ENCODE assay signal across 8 cellular contexts in the genomic region with DNA sequence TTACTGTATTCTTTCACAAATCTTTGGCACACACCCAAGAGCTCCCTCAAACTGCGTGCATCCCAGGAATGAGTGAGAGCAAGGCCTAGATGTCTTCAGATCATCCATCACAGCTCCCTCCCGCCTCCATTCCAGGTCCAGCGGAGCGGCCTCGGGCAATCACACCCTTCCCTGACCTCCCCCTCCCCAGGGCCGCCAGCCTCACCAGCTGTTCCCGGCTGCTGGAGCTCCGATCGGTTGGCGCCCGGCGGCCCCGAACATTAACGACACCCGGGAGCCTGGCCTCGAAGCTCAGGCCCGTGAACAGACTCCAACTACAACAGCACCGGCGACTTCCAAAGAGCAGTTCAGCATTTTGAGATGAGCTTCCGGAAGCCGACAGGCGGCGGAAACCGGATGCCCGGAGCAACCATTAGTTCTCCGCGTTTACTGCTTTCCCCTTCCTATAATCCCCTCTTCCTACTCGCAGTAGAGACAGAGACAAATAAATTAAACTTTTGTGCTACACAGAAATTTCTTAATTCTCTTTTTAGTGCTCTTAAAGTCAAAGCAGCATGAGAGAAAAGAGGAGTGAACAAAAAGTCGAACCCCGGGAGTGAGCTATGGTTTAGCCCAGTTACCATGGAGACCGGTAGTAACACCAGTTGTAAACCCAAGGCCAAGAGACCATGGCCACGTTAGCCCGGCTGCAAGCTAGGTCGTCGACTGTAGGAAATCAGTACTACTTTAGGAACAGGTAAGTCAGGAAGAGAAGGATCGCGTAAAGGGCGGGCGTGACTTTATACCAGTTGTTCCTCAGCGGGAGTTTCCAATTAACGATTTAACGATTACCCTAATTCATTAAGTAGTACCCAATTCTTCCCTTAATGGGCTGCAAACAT. TPM values are rescaled to one million over a fixed set of nuclear protein-coding genes. Genes with fewer than 3 reads are reported as not detected.
A peak's percentile ranks its signal among the peaks of the same experiment; 100 is the strongest.
DNase-seq lines count a peak whose midpoint lies in the region; ATAC-seq and TF ChIP-seq lines count a peak whose summit lies in the region.

Gene GPATCH2 (minus strand): TSS at position 380 of the 881 bp plus-strand sequence. CDS start 119 bp downstream, at position 261.
Gene SPATA17 (plus strand): TSS at position 634 of the 881 bp plus-strand sequence. CDS start 35 bp downstream, at position 669.

- H3K4me3 ChIP-seq in ascending aorta (peak within 1 kb of the TSS; percentile 84 to 85), hepatocyte (peak within 1 kb of the TSS; percentile 77)

- no peaks in the 10 kb centered on the region for H4K20me1 ChIP-seq in hepatocyte (ENCODE audit: insufficient read depth, poor library complexity, severe bottlenecking)

- peaks cover 2 to 10% of the 10 kb centered on the region in 2 donors for H3K4me1 ChIP-seq in ascending aorta
- H3K4me1 ChIP-seq in hepatocyte (ENCODE audit: insufficient read depth) = peaks cover 18% of the 10 kb centered on the region

- ATAC-seq in GM18502 (IDR thresholded peaks at IDR 0.05; ENCODE audit: poor library complexity, unreplicated experiment) = peak; percentile 98
- peak; percentile 95 for ATAC-seq in HG02938 (IDR thresholded peaks at IDR 0.05; ENCODE audit: unreplicated experiment)

- no peaks in the 10 kb centered on the region for H3K9me2 ChIP-seq in hepatocyte (replicated peaks; ENCODE audit: insufficient read depth)

- H3K27ac ChIP-seq in ascending aorta (peak within 1 kb of the TSS; percentile 83 to 87), hepatocyte (peak within 1 kb of the TSS; percentile 92)

- peak within 1 kb of the TSS; percentile 94 for H3K4me3 Mint-ChIP-seq in T-helper 2 cell treated with Interferon-gamma antibody and Interleukin-4, amounts not matched to agents 5 μg/mL and 100 μg/mL, for 36 hours

- H3K4me1 Mint-ChIP-seq in T-helper 2 cell treated with Interferon-gamma antibody and Interleukin-4, amounts not matched to agents 5 μg/mL and 100 μg/mL, for 36 hours (ENCODE audit: low read depth) = peaks cover 21% of the 10 kb centered on the region

- H3K36me3 ChIP-seq in ascending aorta = no peaks in the 10 kb centered on the region
- no peaks in the 10 kb centered on the region for H3K36me3 ChIP-seq in hepatocyte (replicated peaks; ENCODE audit: insufficient read depth, low read depth)

- no peaks in the 10 kb centered on the region for H3K27me3 ChIP-seq in ascending aorta
- no peaks in the 10 kb centered on the region for H3K27me3 ChIP-seq in hepatocyte

- H2AFZ ChIP-seq in hepatocyte = peak within 1 kb of the TSS; percentile 52

- H3K9me3 Mint-ChIP-seq in T-helper 2 cell treated with Interferon-gamma antibody and Interleukin-4, amounts not matched to agents 5 μg/mL and 100 μg/mL, for 36 hours = no peaks in the 10 kb centered on the region

- H3K9me3 ChIP-seq in ascending aorta (no peaks in the 10 kb centered on the region), hepatocyte (ENCODE audit: low read depth) (no peaks in the 10 kb centered on the region)

- TF ChIP-seq CTCF in ascending aorta (IDR thresholded peaks at IDR 0.05) (peak in 2 of 3 experiments; percentile 24 to 35), hepatocyte (IDR thresholded peaks at IDR 0.05; ENCODE audit: poor library complexity) (peak; percentile 20)

- H3K79me2 ChIP-seq in hepatocyte = peaks cover 45% of the 10 kb centered on the region

- peaks cover 2% of the 10 kb centered on the region for H3K36me3 Mint-ChIP-seq in T-helper 2 cell treated with Interferon-gamma antibody and Interleukin-4, amounts not matched to agents 5 μg/mL and 100 μg/mL, for 36 hours (ENCODE audit: low read depth)

- peak within 1 kb of the TSS; percentile 82 for H3K4me2 ChIP-seq in hepatocyte

- H3K27me3 Mint-ChIP-seq in T-helper 2 cell treated with Interferon-gamma antibody and Interleukin-4, amounts not matched to agents 5 μg/mL and 100 μg/mL, for 36 hours (ENCODE audit: low read depth) = peaks cover 2% of the 10 kb centered on the region

- peak within 1 kb of the TSS; percentile 98 for H3K27ac Mint-ChIP-seq in T-helper 2 cell treated with Interferon-gamma antibody and Interleukin-4, amounts not matched to agents 5 μg/mL and 100 μg/mL, for 36 hours

- DNase-seq in NCI-H1694 treated with DMSO at 0.1 percent for 48 hours (lab: John Stamatoyannopoulos, UW) (peak; percentile 98), ascending aorta (ENCODE audit: low spot score in 2 of 2) (peak in 1 of 2 donors; percentile 85), hepatocyte (ENCODE audit: low spot score) (peak; percentile 92), renal cortical epithelial cell (ENCODE audit: low read depth) (peak; percentile 84), mesenteric fat pad (ENCODE audit: low spot score) (no peak)
- DNase-seq in T-helper 2 cell treated with Interferon-gamma antibody and Interleukin-4, amounts not matched to agents 5 μg/mL and 100 μg/mL, for 36 hours (ENCODE audit: low spot score) = peak; percentile 75

- intact Hi-C loops in ascending aorta (cut with DNase I) = loop anchor here (5.0 kb wide), 1 partner anchor 104 kb away; no protein-coding TSS in a partner anchor

- 2% methylated on average over 42 of the region's 42 CpGs for WGBS in hepatocyte (ENCODE audit: low lambda C conversion rate, missing lambda C conversion rate)

RNA-seq across cellular contexts. Expression of gene GPATCH2, which starts in this region (rescaled TPM):
- total RNA-seq in ascending aorta (3.8 TPM), hepatocyte (21.7 and 22.5 TPM in 2 replicates), renal cortical epithelial cell (11.3 and 26.6 TPM in 2 replicates), mesenteric fat pad (14.5 TPM)
- 7.8 and 12.2 TPM in 2 replicates for polyA plus RNA-seq in hepatocyte

RNA-seq across cellular contexts. Expression of gene SPATA17, which starts in this region (rescaled TPM):
- total RNA-seq in ascending aorta = not detected
- total RNA-seq in hepatocyte = 0.32 and 1.00 TPM in 2 replicates
- 1.5 and 2.9 TPM in 2 replicates for polyA plus RNA-seq in hepatocyte
- total RNA-seq in renal cortical epithelial cell = 3.8 and 4.2 TPM in 2 replicates
- not detected for total RNA-seq in mesenteric fat pad
